In genomic region chr19:46040125-46040524, GRCh38 we compare ENCODE assay signal across 1 cellular context.
TF ChIP-seq lines count a peak whose summit lies in the region.

No MANE protein-coding gene starts in this region.

TF ChIP-seq in HEK293, 187 proteins besides CTCF, POLR2A, EP300 and RAD21 (continued from another document):
- TF ChIP-seq ZNF26 (tag by site-specific recombination; IDR thresholded peaks at IDR 0.05) (no peak), YY1 (tag by site-specific recombination; IDR thresholded peaks at IDR 0.05) (no peak), ZBTB1 (tag by site-specific recombination; IDR thresholded peaks at IDR 0.05) (no peak), OSR2 (tag by site-specific recombination; IDR thresholded peaks at IDR 0.05) (no peak), KLF9 (tag by site-specific recombination; IDR thresholded peaks at IDR 0.05; ENCODE audit: low read depth) (no peak), ZNF266 (tag by site-specific recombination; IDR thresholded peaks at IDR 0.05; ENCODE audit: low read depth) (no peak), ZFP41 (tag by site-specific recombination; IDR thresholded peaks at IDR 0.05; ENCODE audit: borderline replicate concordance) (no peak)
